Comparison of ENCODE assay signal across 8 cellular contexts in genomic region chr6:128600397-128600951, GRCh38.
DNase-seq lines count a peak whose midpoint lies in the region; ATAC-seq, FAIRE-seq and TF ChIP-seq lines count a peak whose summit lies in the region.

No MANE protein-coding gene starts in this region.

- TF ChIP-seq CTCF in keratinocyte (optimal IDR thresholded peaks at IDR 0.05 in 1 of 3, IDR thresholded peaks at IDR 0.05 in 1 of 3, conservative IDR thresholded peaks at IDR 0.05 in 1 of 3; ENCODE audit: extremely low read depth in 1 of 3, insufficient read depth in 2 of 3, low read length in 3 of 3): no peak
- TF ChIP-seq CTCF in colonic mucosa (IDR thresholded peaks at IDR 0.05): no peak

- no peaks in the 10 kb centered on the region for H3K79me2 ChIP-seq in keratinocyte (ENCODE audit: control insufficient read depth, insufficient read depth, low read length)

- H3K36me3 Mint-ChIP-seq in activated CD4-positive, alpha-beta T cell treated with anti-CD3 and anti-CD28 coated beads for 36 hours (ENCODE audit: low read depth): no peaks in the 10 kb centered on the region

- H3K4me3 ChIP-seq in keratinocyte (ENCODE audit: control insufficient read depth in 2 of 3, extremely low read depth in 1 of 3, insufficient read depth in 2 of 3, low read depth in 1 of 3, low read length in 3 of 3) (no peak overlapping the region), colonic mucosa (no peak overlapping the region)

- H3K27me3 ChIP-seq in keratinocyte (ENCODE audit: control insufficient read depth, extremely low read depth, insufficient read depth, low read length) (no peaks in the 10 kb centered on the region), colonic mucosa (no peaks in the 10 kb centered on the region)

- H3K4me1 Mint-ChIP-seq in activated CD4-positive, alpha-beta T cell treated with anti-CD3 and anti-CD28 coated beads for 36 hours: peaks cover 20% of the 10 kb centered on the region

- no peaks in the 10 kb centered on the region for H3K9me1 ChIP-seq in keratinocyte (ENCODE audit: control insufficient read depth, extremely low read depth, insufficient read depth, low read length)

- ATAC-seq in activated CD4-positive, alpha-beta T cell treated with anti-CD3 and anti-CD28 coated beads for 36 hours: no peak
- ATAC-seq in HG03103 (IDR thresholded peaks at IDR 0.05; ENCODE audit: low read depth, unreplicated experiment) (peak; percentile 69), GM18517 (IDR thresholded peaks at IDR 0.05; ENCODE audit: unreplicated experiment) (no peak)

- H3K4me3 Mint-ChIP-seq in activated CD4-positive, alpha-beta T cell treated with anti-CD3 and anti-CD28 coated beads for 36 hours: no peak overlapping the region

- no peak overlapping the region for H2AFZ ChIP-seq in keratinocyte (ENCODE audit: control insufficient read depth, low read length)

- peaks cover 22% of the 10 kb centered on the region for H3K27me3 Mint-ChIP-seq in activated CD4-positive, alpha-beta T cell treated with anti-CD3 and anti-CD28 coated beads for 36 hours

- intact Hi-C loops in activated CD4-positive, alpha-beta T cell treated with anti-CD3 and anti-CD28 coated beads for 36 hours (cut with DNase I, micrococcal nuclease): no loop called here
- intact Hi-C loops in colonic mucosa (cut with DNase I): no loop called here

- H3K4me2 ChIP-seq in keratinocyte (ENCODE audit: control insufficient read depth, extremely low read depth, insufficient read depth, low read depth, low read length): peak overlapping the region; percentile 73

- CTCF ChIA-PET in activated CD4-positive, alpha-beta T cell treated with anti-CD3 and anti-CD28 coated beads for 36 hours (lab: Charles Lee): interaction anchor here (0.9 kb wide), 1 partner anchor 26 kb away, joined by 3 read pairs; no protein-coding TSS in a partner anchor

- no peaks in the 10 kb centered on the region for H3K36me3 ChIP-seq in keratinocyte (ENCODE audit: control insufficient read depth in 2 of 2, extremely low read depth in 1 of 2, insufficient read depth in 2 of 2, low read length in 2 of 2)
- H3K36me3 ChIP-seq in colonic mucosa: no peaks in the 10 kb centered on the region

- POLR2A ChIA-PET in activated CD4-positive, alpha-beta T cell treated with anti-CD3 and anti-CD28 coated beads for 36 hours (lab: Charles Lee): interaction anchor here (0.7 kb wide), 1 partner anchor 20 kb away, joined by 3 read pairs; no protein-coding TSS in a partner anchor

- no peak overlapping the region for H3K27ac Mint-ChIP-seq in activated CD4-positive, alpha-beta T cell treated with anti-CD3 and anti-CD28 coated beads for 36 hours

- H3K27ac ChIP-seq in keratinocyte (ENCODE audit: control insufficient read depth, insufficient read depth, low read length) (peak overlapping the region; percentile 80), colonic mucosa (no peak overlapping the region)

- H3K4me1 ChIP-seq in keratinocyte (ENCODE audit: control insufficient read depth, extremely low read depth, insufficient read depth, low read length) (peaks cover 74% of the 10 kb centered on the region), colonic mucosa (no peaks in the 10 kb centered on the region)

- DNase-seq in activated CD4-positive, alpha-beta T cell treated with anti-CD3 and anti-CD28 coated beads for 36 hours: peak; percentile 13
- DNase-seq in activated CD4-positive, alpha-beta T cell treated with anti-CD3 and anti-CD28 coated beads for 4 hours: no peak
- peak; percentile 79 for DNase-seq in RKO (ENCODE audit: low spot score)
- DNase-seq in keratinocyte (ENCODE audit: low read depth, low spot score): peak; percentile 66
- no peak for DNase-seq in NCI-H345 (lab: John Stamatoyannopoulos, UW)
- no peak for DNase-seq in colonic mucosa

- FAIRE-seq in keratinocyte (lab: Jason Lieb, UNC): peak; percentile 96

- dilution Hi-C loops in keratinocyte (cut with MboI; ENCODE audit: extremely low pct_ligation_motif_present, low sequenced_read_pairs): no loop called here

- H3K9ac ChIP-seq in keratinocyte (ENCODE audit: control insufficient read depth, extremely low read depth, insufficient read depth, low read length) (no peak overlapping the region), colonic mucosa (ENCODE audit: low read depth in 2 of 2, low read length in 2 of 2) (no peak overlapping the region)

- no peaks in the 10 kb centered on the region for H3K9me3 ChIP-seq in keratinocyte (ENCODE audit: control insufficient read depth, low read depth, low read length)
- H3K9me3 ChIP-seq in colonic mucosa: no peaks in the 10 kb centered on the region

- no peaks in the 10 kb centered on the region for H4K20me1 ChIP-seq in keratinocyte (ENCODE audit: control insufficient read depth, extremely low read depth, insufficient read depth, low read length)

- H3K9me3 Mint-ChIP-seq in activated CD4-positive, alpha-beta T cell treated with anti-CD3 and anti-CD28 coated beads for 36 hours (ENCODE audit: low read depth): no peaks in the 10 kb centered on the region

Comparison
In these comparisons a context has a peak if more than half of its experiments do, and no peak if none do; other contexts are left out.
1. DNase-seq: peak in activated CD4-positive, alpha-beta T cell treated with anti-CD3 and anti-CD28 coated beads for 36 hours (single experiment), RKO (single experiment) and keratinocyte (single experiment); none in activated CD4-positive, alpha-beta T cell treated with anti-CD3 and anti-CD28 coated beads for 4 hours (0 of 2), NCI-H345 (single experiment) and colonic mucosa (single experiment).